ENCODE assay signal across 12 cellular contexts in the genomic region with DNA sequence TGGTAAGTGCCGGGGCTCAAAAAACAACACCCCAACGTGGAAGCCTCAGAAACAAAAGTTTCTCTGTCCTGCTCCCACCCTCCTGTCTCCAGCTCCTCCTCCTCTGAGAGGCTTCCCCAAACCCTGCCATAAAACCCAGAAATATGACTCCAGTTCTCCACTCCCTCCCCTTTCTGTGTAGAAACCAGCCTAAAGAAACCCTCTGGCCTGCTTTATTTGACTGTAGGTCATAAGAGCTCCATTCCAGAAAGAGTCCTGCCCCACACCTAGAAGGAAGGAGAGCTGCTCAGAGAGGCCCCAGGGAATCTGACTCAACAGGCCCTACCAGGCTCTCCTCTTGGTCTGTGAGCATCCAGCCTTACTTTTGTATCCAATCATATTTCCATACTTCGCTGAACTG. TPM values are rescaled to one million over a fixed set of nuclear protein-coding genes. Genes with fewer than 3 reads are reported as not detected.
DNase-seq lines count a peak whose midpoint lies in the region; ATAC-seq, FAIRE-seq and TF ChIP-seq lines count a peak whose summit lies in the region.
"Had no signal": no experiment of that assay in that cellular context is flagged by ENCODE, and none has a peak within 500 bp of the region (broad histone marks: within the 10 kb centered on the region; RNA-seq: fewer than 3 reads in every experiment).

No MANE protein-coding gene starts in this region.

- H2AFZ ChIP-seq in HepG2 (ENCODE audit: low read length): no peak overlapping the region

- DNase-seq in HepG2 (ENCODE audit: low spot score): peak; percentile 59
- DNase-seq in right lobe of liver: no peak
- DNase-seq in left lung: no peak
- DNase-seq in NCI-H1930 (lab: John Stamatoyannopoulos, UW): no peak
- no peak for DNase-seq in GM13977 (ENCODE audit: low spot score)
- DNase-seq in NCI-H1417 (lab: John Stamatoyannopoulos, UW): no peak
- DNase-seq: activated CD8-positive, alpha-beta memory T cell treated with anti-CD3 and anti-CD28 coated beads for 24 hours; cerebellar nuclear complex; COR-L47; NCI-H187 had no signal

- BruUV-seq in HepG2 (replicated peaks; lab: Mats Ljungman, UMichigan): no TSS peak

- H3K27ac ChIP-seq in HepG2 (ENCODE audit: extremely low read length, insufficient read depth, low read length): peak overlapping the region; percentile 81
- no peak overlapping the region for H3K27ac ChIP-seq in right lobe of liver
- peak overlapping the region in 1 of 2 donors; percentile 87 for H3K27ac ChIP-seq in left lung

- H3K4me1 ChIP-seq in HepG2 (ENCODE audit: insufficient read depth, low read length) (peaks cover 72% of the 10 kb centered on the region), right lobe of liver (peaks cover 0 to 49% (median 22%) of the 10 kb centered on the region in 4 donors), left lung (peaks cover 15 to 82% of the 10 kb centered on the region in 2 donors)

- TF ChIP-seq CTCF in HepG2 (CRISPR knock-in tag; IDR thresholded peaks at IDR 0.05): no peak
- no peak for TF ChIP-seq CTCF in right lobe of liver (IDR thresholded peaks at IDR 0.05)
- no peak for TF ChIP-seq CTCF in left lung (IDR thresholded peaks at IDR 0.05)
- TF ChIP-seq CTCF in GM13977 (IDR thresholded peaks at IDR 0.05; ENCODE audit: extremely low read depth, insufficient read depth, missing control alignments): no peak

- H3K36me3 Mint-ChIP-seq in activated naive CD8-positive, alpha-beta T cell: no peaks in the 10 kb centered on the region

- no peak for ATAC-seq in HepG2
- no peak for ATAC-seq in right lobe of liver
- ATAC-seq in left lung: peak; percentile 9
- ATAC-seq in GM19467 (IDR thresholded peaks at IDR 0.05; ENCODE audit: unreplicated experiment): no peak

- H3K4me2 ChIP-seq in HepG2 (ENCODE audit: low read depth, low read length): peak overlapping the region; percentile 93

- in situ Hi-C loops in HepG2 (cut with HindIII; ENCODE audit: extremely low pct_ligation_motif_present, low pct_unique_long_range_greater_than_20kb) (no loop called here), GM13977 (cut with MboI; ENCODE audit: low pct_unique_long_range_greater_than_20kb, low sequenced_read_pairs, unreplicated experiment) (no loop called here)

- FAIRE-seq in HepG2 (lab: Jason Lieb, UNC): peak; percentile 56

- CTCF ChIA-PET in HepG2 (lab: Yijun Ruan, JAX; ENCODE audit: low intra/inter-chr PET ratio, low total read pairs): no interaction called here

- H3K4me3 Mint-ChIP-seq in activated naive CD8-positive, alpha-beta T cell: no peak overlapping the region

- H3K79me2 ChIP-seq in HepG2 (ENCODE audit: insufficient read depth, low read length): peaks cover 39% of the 10 kb centered on the region

- no peak for TF ChIP-seq EP300 in HepG2 (IDR thresholded peaks at IDR 0.05; ENCODE audit: low read depth in 2 of 2, low read length in 2 of 2)
- no peak for TF ChIP-seq EP300 in HepG2 (CRISPR knock-in tag; IDR thresholded peaks at IDR 0.05; ENCODE audit: borderline replicate concordance)

- H3K9me3 ChIP-seq in HepG2 (ENCODE audit: low read length) (no peaks in the 10 kb centered on the region), right lobe of liver (no peaks in the 10 kb centered on the region), left lung (no peaks in the 10 kb centered on the region)

- peaks cover 88% of the 10 kb centered on the region for H3K4me1 Mint-ChIP-seq in activated naive CD8-positive, alpha-beta T cell (ENCODE audit: low read depth)

- H3K27me3 ChIP-seq in HepG2 (ENCODE audit: control insufficient read depth in 1 of 2, insufficient read depth in 2 of 2, low read length in 2 of 2) (no peaks in the 10 kb centered on the region; a peak in 1 of 5 replicates), right lobe of liver (no peaks in the 10 kb centered on the region), left lung (no peaks in the 10 kb centered on the region)

- TF ChIP-seq POLR2A in HepG2 (IDR thresholded peaks at IDR 0.05; ENCODE audit: insufficient read depth in 1 of 2, low read depth in 2 of 2, low read length in 2 of 2) (no peak), right lobe of liver (IDR thresholded peaks at IDR 0.05) (no peak)

- H3K27me3 Mint-ChIP-seq in activated naive CD8-positive, alpha-beta T cell: no peaks in the 10 kb centered on the region

- no peak for TF ChIP-seq RAD21 in HepG2 (CRISPR knock-in tag; IDR thresholded peaks at IDR 0.05)

- 6% methylated on average over 3 of the region's 3 CpGs for WGBS in HepG2 (ENCODE audit: low lambda C conversion rate)
- 94% methylated on average over 3 of the region's 3 CpGs for WGBS in right lobe of liver (ENCODE audit: insufficient coverage, low coverage, low lambda C conversion rate, missing lambda C conversion rate)

- intact Hi-C loops in HepG2 (cut with micrococcal nuclease; ENCODE audit: unreplicated experiment) (no loop called here), right lobe of liver (cut with DNase I) (no loop called here), left lung (cut with DNase I) (no loop called here)

- POLR2A ChIA-PET in HepG2 (lab: Yijun Ruan, JAX): interaction anchor here (0.9 to 4.6 kb wide), 15 partner anchors 9 to 234 kb away, joined by 3 to 65 read pairs (median 6); a partner anchor contains a TSS

- H3K4me3 ChIP-seq in HepG2 (replicated peaks in 1 of 3; ENCODE audit: insufficient read depth in 1 of 3, low read depth in 2 of 3, low read length in 3 of 3) (peak overlapping the region; percentile 82 to 96 (median 83)), right lobe of liver (no peak overlapping the region), left lung (no peak overlapping the region)

- H3K9me3 Mint-ChIP-seq in activated naive CD8-positive, alpha-beta T cell (ENCODE audit: low read depth): no peaks in the 10 kb centered on the region

- H3K36me3 ChIP-seq in HepG2 (replicated peaks in 1 of 2; ENCODE audit: control insufficient read depth in 1 of 2, insufficient read depth in 2 of 2, low read length in 2 of 2) (peaks cover 4 to 12% of the 10 kb centered on the region in 2 experiments; a peak in 2 of 5 replicates), right lobe of liver (no peaks in the 10 kb centered on the region), left lung (no peaks in the 10 kb centered on the region)

- H3K9ac ChIP-seq in HepG2 (ENCODE audit: insufficient read depth, low read depth, low read length): peak overlapping the region; percentile 91

- H3K27ac Mint-ChIP-seq in activated naive CD8-positive, alpha-beta T cell: peak overlapping the region; percentile 86

- peaks cover 10% of the 10 kb centered on the region; the same call in 1 of the 2 replicates for H4K20me1 ChIP-seq in HepG2 (ENCODE audit: insufficient read depth, low read length)

RNA-seq across cellular contexts. Expression of a gene that starts 0.9 kb away (rescaled TPM):
- total RNA-seq in HepG2 (2016; rRNA removed; fragmentation: Illumina TruSeq; extraction: Trizol): 278 and 348 TPM in 2 replicates
- 36.9 and 39.1 TPM in 2 replicates for total RNA-seq in HepG2 (2016; cell fraction: cytosol; rRNA removed; fragmentation: Illumina TruSeq; extraction: Trizol; ENCODE audit: low read depth)
- total RNA-seq in HepG2 (2016; cell fraction: insoluble cytoplasmic fraction; rRNA removed; fragmentation: Illumina TruSeq; extraction: Trizol): 251 and 366 TPM in 2 replicates
- 71.8 and 83.2 TPM in 2 replicates for total RNA-seq in HepG2 (2016; cell fraction: membrane; rRNA removed; fragmentation: Illumina TruSeq; extraction: Trizol)
- total RNA-seq in HepG2 (2016; cell fraction: nucleus; rRNA removed; fragmentation: Illumina TruSeq; extraction: Trizol): 84.8 and 90.9 TPM in 2 replicates
- 1,649 and 1,898 TPM in 2 replicates for polyA plus RNA-seq in HepG2 (2011; rRNA removed)
- polyA plus RNA-seq in HepG2 (2011; cell fraction: cytosol; rRNA removed): 422 and 472 TPM in 2 replicates
- 82.9 and 122 TPM in 2 replicates for polyA plus RNA-seq in HepG2 (2011; cell fraction: nucleus; rRNA removed)
- 700 and 2,334 TPM in 2 replicates for polyA plus RNA-seq in HepG2 (2012)
- 30.5 and 35.0 TPM in 2 replicates for polyA plus RNA-seq in HepG2 (2016; cell fraction: cytosol; fragmentation: Illumina TruSeq; extraction: Trizol; ENCODE audit: low read depth)
- polyA plus RNA-seq in HepG2 (2016; cell fraction: insoluble cytoplasmic fraction; fragmentation: Illumina TruSeq; extraction: Trizol; ENCODE audit: low read depth): 150 and 168 TPM in 2 replicates
- polyA plus RNA-seq in HepG2 (2016; cell fraction: membrane; fragmentation: Illumina TruSeq; extraction: Trizol; ENCODE audit: low read depth): 38.8 and 42.8 TPM in 2 replicates
- polyA plus RNA-seq in HepG2 (2016; cell fraction: nucleus; fragmentation: Illumina TruSeq; extraction: Trizol; ENCODE audit: insufficient read depth, low read depth): 79.1 and 81.3 TPM in 2 replicates
- polyA minus RNA-seq in HepG2 (2011; rRNA and poly(A)+ RNA removed; ENCODE audit: low replicate concordance): 151 and 198 TPM in 2 replicates
- polyA minus RNA-seq in HepG2 (2011; cell fraction: cytosol; rRNA and poly(A)+ RNA removed): 87.0 and 146 TPM in 2 replicates
- 37.3 and 51.0 TPM in 2 replicates for polyA minus RNA-seq in HepG2 (2011; cell fraction: nucleus; rRNA and poly(A)+ RNA removed)
- 1 to 10 TPM in 4 of 6 experiments, under 1 TPM in 2; 0.59 to 6.3 (median 2.7) TPM for total RNA-seq in right lobe of liver
- 10 to 100 TPM in 1 of 2 donors, 1 to 10 TPM in 1; 5.9 to 85.0 TPM for total RNA-seq in left lung

RNA-seq across cellular contexts. Expression of a gene that starts 16.9 kb away (rescaled TPM):
- 76.6 and 124 TPM in 2 replicates for total RNA-seq in HepG2 (2016; rRNA removed; fragmentation: Illumina TruSeq; extraction: Trizol)
- total RNA-seq in HepG2 (2016; cell fraction: cytosol; rRNA removed; fragmentation: Illumina TruSeq; extraction: Trizol; ENCODE audit: low read depth): 12.0 and 14.9 TPM in 2 replicates
- 82.6 and 130 TPM in 2 replicates for total RNA-seq in HepG2 (2016; cell fraction: insoluble cytoplasmic fraction; rRNA removed; fragmentation: Illumina TruSeq; extraction: Trizol)
- 36.1 and 39.2 TPM in 2 replicates for total RNA-seq in HepG2 (2016; cell fraction: membrane; rRNA removed; fragmentation: Illumina TruSeq; extraction: Trizol)
- total RNA-seq in HepG2 (2016; cell fraction: nucleus; rRNA removed; fragmentation: Illumina TruSeq; extraction: Trizol): 35.4 and 41.2 TPM in 2 replicates
- polyA plus RNA-seq in HepG2 (2011; rRNA removed): 39.9 and 44.8 TPM in 2 replicates
- 29.0 and 43.5 TPM in 2 replicates for polyA plus RNA-seq in HepG2 (2011; cell fraction: cytosol; rRNA removed)
- polyA plus RNA-seq in HepG2 (2011; cell fraction: nucleus; rRNA removed): 12.5 and 20.0 TPM in 2 replicates
- 55.6 and 62.7 TPM in 2 replicates for polyA plus RNA-seq in HepG2 (2012)
- polyA plus RNA-seq in HepG2 (2016; cell fraction: cytosol; fragmentation: Illumina TruSeq; extraction: Trizol; ENCODE audit: low read depth): 6.5 and 6.6 TPM in 2 replicates
- polyA plus RNA-seq in HepG2 (2016; cell fraction: insoluble cytoplasmic fraction; fragmentation: Illumina TruSeq; extraction: Trizol; ENCODE audit: low read depth): 143 and 162 TPM in 2 replicates
- polyA plus RNA-seq in HepG2 (2016; cell fraction: membrane; fragmentation: Illumina TruSeq; extraction: Trizol; ENCODE audit: low read depth): 21.2 and 21.7 TPM in 2 replicates
- 60.2 and 60.7 TPM in 2 replicates for polyA plus RNA-seq in HepG2 (2016; cell fraction: nucleus; fragmentation: Illumina TruSeq; extraction: Trizol; ENCODE audit: insufficient read depth, low read depth)
- 10.4 and 12.8 TPM in 2 replicates for polyA minus RNA-seq in HepG2 (2011; rRNA and poly(A)+ RNA removed; ENCODE audit: low replicate concordance)
- 13.6 and 15.5 TPM in 2 replicates for polyA minus RNA-seq in HepG2 (2011; cell fraction: cytosol; rRNA and poly(A)+ RNA removed)
- 16.1 and 16.2 TPM in 2 replicates for polyA minus RNA-seq in HepG2 (2011; cell fraction: nucleus; rRNA and poly(A)+ RNA removed)
- 10 to 100 TPM; 18.9 to 30.7 (median 28.4) TPM for total RNA-seq in right lobe of liver
- 10 to 100 TPM; 43.3 to 46.2 TPM for total RNA-seq in left lung

RNA-seq across cellular contexts. Expression of a gene that starts 23.2 kb away (rescaled TPM):
- total RNA-seq in HepG2 (2016; rRNA removed; fragmentation: Illumina TruSeq; extraction: Trizol) (18.7 and 20.9 TPM in 2 replicates), right lobe of liver (1 to 10 TPM; 3.0 to 9.9 (median 6.6) TPM), left lung (10 to 100 TPM; 10.8 to 11.1 TPM)
- total RNA-seq in HepG2 (2016; cell fraction: cytosol; rRNA removed; fragmentation: Illumina TruSeq; extraction: Trizol; ENCODE audit: low read depth): 4.7 and 6.1 TPM in 2 replicates
- 19.1 and 20.1 TPM in 2 replicates for total RNA-seq in HepG2 (2016; cell fraction: insoluble cytoplasmic fraction; rRNA removed; fragmentation: Illumina TruSeq; extraction: Trizol)
- total RNA-seq in HepG2 (2016; cell fraction: membrane; rRNA removed; fragmentation: Illumina TruSeq; extraction: Trizol): 11.7 and 12.0 TPM in 2 replicates
- 7.6 and 7.9 TPM in 2 replicates for total RNA-seq in HepG2 (2016; cell fraction: nucleus; rRNA removed; fragmentation: Illumina TruSeq; extraction: Trizol)
- polyA plus RNA-seq in HepG2 (2011; rRNA removed): 15.5 and 17.6 TPM in 2 replicates
- 19.4 and 26.2 TPM in 2 replicates for polyA plus RNA-seq in HepG2 (2011; cell fraction: cytosol; rRNA removed)
- polyA plus RNA-seq in HepG2 (2011; cell fraction: nucleus; rRNA removed): 9.3 and 10.5 TPM in 2 replicates
- polyA plus RNA-seq in HepG2 (2012): 10.5 and 11.1 TPM in 2 replicates
- polyA plus RNA-seq in HepG2 (2016; cell fraction: cytosol; fragmentation: Illumina TruSeq; extraction: Trizol; ENCODE audit: low read depth): 3.6 and 4.1 TPM in 2 replicates
- polyA plus RNA-seq in HepG2 (2016; cell fraction: insoluble cytoplasmic fraction; fragmentation: Illumina TruSeq; extraction: Trizol; ENCODE audit: low read depth): 22.2 and 23.4 TPM in 2 replicates
- polyA plus RNA-seq in HepG2 (2016; cell fraction: membrane; fragmentation: Illumina TruSeq; extraction: Trizol; ENCODE audit: low read depth): 7.5 and 8.0 TPM in 2 replicates
- polyA plus RNA-seq in HepG2 (2016; cell fraction: nucleus; fragmentation: Illumina TruSeq; extraction: Trizol; ENCODE audit: insufficient read depth, low read depth): 10.3 and 14.0 TPM in 2 replicates
- polyA minus RNA-seq in HepG2 (2011; rRNA and poly(A)+ RNA removed; ENCODE audit: low replicate concordance): 5.1 and 16.2 TPM in 2 replicates
- 9.3 and 9.9 TPM in 2 replicates for polyA minus RNA-seq in HepG2 (2011; cell fraction: cytosol; rRNA and poly(A)+ RNA removed)
- 5.5 and 7.0 TPM in 2 replicates for polyA minus RNA-seq in HepG2 (2011; cell fraction: nucleus; rRNA and poly(A)+ RNA removed)

RNA-seq across cellular contexts. Expression of a gene that starts 52.3 kb away (rescaled TPM):
- total RNA-seq in HepG2 (2016; rRNA removed; fragmentation: Illumina TruSeq; extraction: Trizol) (158 and 254 TPM in 2 replicates), right lobe of liver (100 to 1,000 TPM; 103 to 166 (median 129) TPM), left lung (100 to 1,000 TPM; 256 to 273 TPM)
- total RNA-seq in HepG2 (2016; cell fraction: cytosol; rRNA removed; fragmentation: Illumina TruSeq; extraction: Trizol; ENCODE audit: low read depth): 31.0 and 37.7 TPM in 2 replicates
- total RNA-seq in HepG2 (2016; cell fraction: insoluble cytoplasmic fraction; rRNA removed; fragmentation: Illumina TruSeq; extraction: Trizol): 174 and 249 TPM in 2 replicates
- total RNA-seq in HepG2 (2016; cell fraction: membrane; rRNA removed; fragmentation: Illumina TruSeq; extraction: Trizol): 87.0 and 105 TPM in 2 replicates
- total RNA-seq in HepG2 (2016; cell fraction: nucleus; rRNA removed; fragmentation: Illumina TruSeq; extraction: Trizol): 67.5 and 68.6 TPM in 2 replicates
- polyA plus RNA-seq in HepG2 (2011; rRNA removed): 103 and 112 TPM in 2 replicates
- 110 and 141 TPM in 2 replicates for polyA plus RNA-seq in HepG2 (2011; cell fraction: cytosol; rRNA removed)
- polyA plus RNA-seq in HepG2 (2011; cell fraction: nucleus; rRNA removed): 54.5 and 54.7 TPM in 2 replicates
- polyA plus RNA-seq in HepG2 (2012): 198 and 236 TPM in 2 replicates
- polyA plus RNA-seq in HepG2 (2016; cell fraction: cytosol; fragmentation: Illumina TruSeq; extraction: Trizol; ENCODE audit: low read depth): 55.7 and 56.7 TPM in 2 replicates
- polyA plus RNA-seq in HepG2 (2016; cell fraction: insoluble cytoplasmic fraction; fragmentation: Illumina TruSeq; extraction: Trizol; ENCODE audit: low read depth): 509 and 563 TPM in 2 replicates
- polyA plus RNA-seq in HepG2 (2016; cell fraction: membrane; fragmentation: Illumina TruSeq; extraction: Trizol; ENCODE audit: low read depth): 117 and 129 TPM in 2 replicates
- polyA plus RNA-seq in HepG2 (2016; cell fraction: nucleus; fragmentation: Illumina TruSeq; extraction: Trizol; ENCODE audit: insufficient read depth, low read depth): 205 and 206 TPM in 2 replicates
- polyA minus RNA-seq in HepG2 (2011; rRNA and poly(A)+ RNA removed; ENCODE audit: low replicate concordance): 19.4 and 22.0 TPM in 2 replicates
- 29.9 and 30.5 TPM in 2 replicates for polyA minus RNA-seq in HepG2 (2011; cell fraction: cytosol; rRNA and poly(A)+ RNA removed)
- polyA minus RNA-seq in HepG2 (2011; cell fraction: nucleus; rRNA and poly(A)+ RNA removed): 21.4 and 24.6 TPM in 2 replicates

Comparison
In these comparisons a context has a peak if more than half of its experiments do, and no peak if none do; other contexts are left out.
1. H3K4me3 ChIP-seq: peak in HepG2 (3 of 3); none in right lobe of liver (0 of 3) and left lung (0 of 2).